In the genomic region with DNA sequence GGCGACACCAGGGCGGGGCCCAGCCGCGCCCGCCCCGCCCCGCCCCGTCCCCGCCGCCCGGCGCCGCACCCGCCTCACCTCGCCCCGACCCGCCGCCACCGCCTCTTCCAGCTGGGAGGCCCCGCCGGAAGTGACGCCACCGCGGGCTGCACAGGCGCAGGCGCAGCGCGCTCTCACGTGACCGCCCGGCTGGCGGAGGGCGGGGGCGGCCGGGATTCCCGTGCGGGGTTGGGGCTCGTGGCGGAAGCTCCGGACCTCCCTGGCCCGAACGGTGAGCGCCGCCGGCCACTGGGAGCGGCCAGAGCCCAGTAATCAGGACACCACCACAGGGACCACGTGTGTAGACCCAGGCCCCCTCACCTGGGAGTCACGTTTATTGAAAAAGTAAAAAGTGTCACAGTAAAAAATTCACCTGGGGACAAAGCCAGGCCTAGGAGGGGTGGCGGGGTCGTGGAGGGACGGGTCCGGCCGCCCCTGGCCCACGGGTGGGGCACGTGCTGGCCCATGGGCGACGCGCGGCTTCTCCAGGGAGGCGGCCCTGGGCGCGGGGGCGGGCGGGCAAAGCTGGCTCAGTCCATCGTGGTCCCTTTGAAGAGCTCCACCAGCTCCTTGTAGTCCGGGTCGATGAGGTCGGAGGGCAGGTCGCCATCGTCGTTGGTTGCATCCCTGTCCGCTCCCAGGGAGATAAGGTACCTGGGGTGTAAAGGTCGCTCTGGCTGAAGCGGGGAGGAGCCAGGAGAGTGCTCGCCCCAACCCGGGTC, we compare ENCODE assay signal across 8 cellular contexts. TPM values are rescaled to one million over a fixed set of nuclear protein-coding genes. Genes with fewer than 3 reads are reported as not detected.
DNase-seq lines count a peak whose midpoint lies in the region; ATAC-seq, FAIRE-seq and TF ChIP-seq lines count a peak whose summit lies in the region.

MCRIP1 (minus strand) TSS at position 132 of the 761 bp plus-strand sequence. CDS start 8,785 bp downstream, outside the sequence.

- peaks cover 7% of the 10 kb centered on the region for H3K4me1 Mint-ChIP-seq in astrocyte (ENCODE audit: low read depth, unreplicated experiment)

- H3K9me3 Mint-ChIP-seq in astrocyte (ENCODE audit: unreplicated experiment) = peaks cover 1% of the 10 kb centered on the region

- H3K27ac Mint-ChIP-seq in astrocyte (ENCODE audit: unreplicated experiment) = peak within 1 kb of the TSS; percentile 95

- H3K27me3 Mint-ChIP-seq in astrocyte (ENCODE audit: low read depth, unreplicated experiment) = no peaks in the 10 kb centered on the region

- peak within 1 kb of the TSS; percentile 75 for H2AFZ ChIP-seq in astrocyte (ENCODE audit: low read depth, low read length)

- peaks cover 2% of the 10 kb centered on the region for H3K36me3 Mint-ChIP-seq in astrocyte (ENCODE audit: low read depth, unreplicated experiment)

- H3K9me3 ChIP-seq in astrocyte (ENCODE audit: insufficient read depth, low read depth, low read length) (no peaks in the 10 kb centered on the region), vagina (no peaks in the 10 kb centered on the region)

- no peak for TF ChIP-seq CTCF in astrocyte (IDR thresholded peaks at IDR 0.05; ENCODE audit: insufficient read depth, low read depth, low read length)
- TF ChIP-seq CTCF in vagina (IDR thresholded peaks at IDR 0.05) = no peak

- H3K27me3 ChIP-seq in astrocyte (ENCODE audit: insufficient read depth, low read length) (no peaks in the 10 kb centered on the region), rectal smooth muscle tissue (ENCODE audit: control insufficient read depth, insufficient read depth, low read length) (no peaks in the 10 kb centered on the region), vagina (no peaks in the 10 kb centered on the region)

- H3K27ac ChIP-seq in astrocyte (ENCODE audit: low read depth, low read length) (peak within 1 kb of the TSS; percentile 93), rectal smooth muscle tissue (ENCODE audit: low read depth, low read length) (peak within 1 kb of the TSS; percentile 91), vagina (peak within 1 kb of the TSS; percentile 83)

- H3K4me3 ChIP-seq in astrocyte (ENCODE audit: insufficient read depth, low read depth, low read length) = peak within 1 kb of the TSS; percentile 73
- H3K4me3 ChIP-seq in rectal smooth muscle tissue (ENCODE audit: low read length) = peak within 1 kb of the TSS; percentile 87
- H3K4me3 ChIP-seq in vagina = peak within 1 kb of the TSS; percentile 61 to 90

- FAIRE-seq in astrocyte (lab: Jason Lieb, UNC) = no peak

- H3K4me1 ChIP-seq in astrocyte (ENCODE audit: insufficient read depth, low read length) = peaks cover 17% of the 10 kb centered on the region
- H3K4me1 ChIP-seq in rectal smooth muscle tissue (ENCODE audit: control insufficient read depth, insufficient read depth, low read length) = peaks cover 7% of the 10 kb centered on the region
- peaks cover 50% of the 10 kb centered on the region for H3K4me1 ChIP-seq in vagina

- intact Hi-C loops in vagina (cut with DNase I) = no loop called here

- peak within 1 kb of the TSS; percentile 95 for H3K9ac ChIP-seq in astrocyte (ENCODE audit: low read length)
- peak within 1 kb of the TSS; percentile 97 for H3K9ac ChIP-seq in rectal smooth muscle tissue (ENCODE audit: low read length)

- TF ChIP-seq POLR2A in GM15510 (IDR thresholded peaks at IDR 0.05; ENCODE audit: borderline replicate concordance, extremely low read depth, insufficient read length) (peak; percentile 82), vagina (IDR thresholded peaks at IDR 0.05) (peak; percentile 50 to 94)

- H3K4me2 ChIP-seq in astrocyte (ENCODE audit: low read length) = peak within 1 kb of the TSS; percentile 96

- H3K4me3 Mint-ChIP-seq in astrocyte (ENCODE audit: unreplicated experiment) = peak within 1 kb of the TSS; percentile 92

- ATAC-seq in HG02943 (IDR thresholded peaks at IDR 0.05; ENCODE audit: low read depth, unreplicated experiment) = peak; percentile 54

- peaks cover 32% of the 10 kb centered on the region for H4K20me1 ChIP-seq in astrocyte (ENCODE audit: insufficient read depth, low read length)

- DNase-seq in NCI-H2029 treated with DMSO at 0.1 percent for 48 hours (lab: John Stamatoyannopoulos, UW) = peak; percentile 45
- DNase-seq in T-helper 22 cell (ENCODE audit: low read depth) = peak; percentile 89
- DNase-seq in astrocyte (ENCODE audit: low read depth) = peak; percentile 79
- peak; percentile 98 for DNase-seq in hepatic stellate cell (ENCODE audit: low spot score)
- no peak for DNase-seq in vagina (ENCODE audit: extremely low spot score in 2 of 2)

- H3K36me3 ChIP-seq in astrocyte (ENCODE audit: insufficient read depth, low read length) (no peaks in the 10 kb centered on the region), rectal smooth muscle tissue (ENCODE audit: control insufficient read depth, insufficient read depth, low read length) (no peaks in the 10 kb centered on the region), vagina (no peaks in the 10 kb centered on the region)

- H3K79me2 ChIP-seq in astrocyte (ENCODE audit: insufficient read depth, low read length) = peaks cover 42% of the 10 kb centered on the region

RNA-seq across cellular contexts. Expression of gene MCRIP1, which starts in this region (rescaled TPM):
- total RNA-seq in astrocyte (106 and 113 TPM in 2 replicates), vagina (64.1 TPM)

Comparison
In these comparisons a context has a peak if more than half of its experiments do, and no peak if none do; other contexts are left out.
1. DNase-seq: peak in NCI-H2029 treated with DMSO at 0.1 percent for 48 hours (single experiment), T-helper 22 cell (single experiment), astrocyte (single experiment) and hepatic stellate cell (single experiment); none in vagina (0 of 2).
2. Peak in every context shown above with its lines, with median percentiles within 50 percentile points of each other: H3K27ac ChIP-seq and H3K4me3 ChIP-seq.